ENCODE assay signal across 8 cellular contexts in genomic region chr12:53500776-53501614, GRCh38. TPM values are rescaled to one million over a fixed set of nuclear protein-coding genes. Genes with fewer than 3 reads are reported as not detected.
A peak's percentile ranks its signal among the peaks of the same experiment; 100 is the strongest.
DNase-seq lines count a peak whose midpoint lies in the region; ATAC-seq and TF ChIP-seq lines count a peak whose summit lies in the region.

A gene with protein sequence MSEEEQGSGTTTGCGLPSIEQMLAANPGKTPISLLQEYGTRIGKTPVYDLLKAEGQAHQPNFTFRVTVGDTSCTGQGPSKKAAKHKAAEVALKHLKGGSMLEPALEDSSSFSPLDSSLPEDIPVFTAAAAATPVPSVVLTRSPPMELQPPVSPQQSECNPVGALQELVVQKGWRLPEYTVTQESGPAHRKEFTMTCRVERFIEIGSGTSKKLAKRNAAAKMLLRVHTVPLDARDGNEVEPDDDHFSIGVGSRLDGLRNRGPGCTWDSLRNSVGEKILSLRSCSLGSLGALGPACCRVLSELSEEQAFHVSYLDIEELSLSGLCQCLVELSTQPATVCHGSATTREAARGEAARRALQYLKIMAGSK (plus strand): TSS chr12:53501283. CDS start chr12:53501409, 126 bp downstream.

- H3K36me3 Mint-ChIP-seq in activated naive CD8-positive, alpha-beta T cell, result no peaks in the 10 kb centered on the region

- peaks cover 65% of the 10 kb centered on the region for H3K4me1 ChIP-seq in testis

- DNase-seq in GM10248 (ENCODE audit: extremely low spot score) (peak; percentile 96), NCI-H1105 (lab: John Stamatoyannopoulos, UW) (peak; percentile 90), SKM-1 treated with dmso at 0.1 percent for 144 hours (lab: John Stamatoyannopoulos, UW; ENCODE audit: unreplicated experiment) (peak; percentile 87), glomerular visceral epithelial cell (ENCODE audit: extremely low spot score) (peak; percentile 99), omental fat pad (ENCODE audit: low spot score) (peak; percentile 91), testis (peak; percentile 99)

- CTCF ChIA-PET in GM10248 (lab: Yijun Ruan, JAX), result interaction anchor here (0.6 to 5.8 kb wide), 18 partner anchors 9 to 453 kb away, joined by 3 to 43 read pairs (median 3); partner anchors contain the start of genes AAAS, ATP5MC2 and NPFF

- no peak for TF ChIP-seq CTCF in GM10248 (IDR thresholded peaks at IDR 0.05; ENCODE audit: control extremely low read depth, extremely low read depth, low read depth, missing control alignments)
- TF ChIP-seq CTCF in omental fat pad (IDR thresholded peaks at IDR 0.05), result no peak
- TF ChIP-seq CTCF in testis (IDR thresholded peaks at IDR 0.05), result peak in 1 of 3 experiments; percentile 7

- H3K9me3 ChIP-seq in testis, result no peaks in the 10 kb centered on the region

- peak; percentile 67 for ATAC-seq in HG02623 (IDR thresholded peaks at IDR 0.05; ENCODE audit: unreplicated experiment)
- ATAC-seq in omental fat pad (ENCODE audit: low FRiP score), result peak; percentile 78

- H3K4me3 Mint-ChIP-seq in activated naive CD8-positive, alpha-beta T cell, result peak within 1 kb of the TSS; percentile 96

- no peaks in the 10 kb centered on the region for H3K27me3 Mint-ChIP-seq in activated naive CD8-positive, alpha-beta T cell

- 0% methylated on average over 10 to 73 of the region's 74 CpGs for WGBS in testis, 2 donors

- no peaks in the 10 kb centered on the region for H3K36me3 ChIP-seq in testis (ENCODE audit: low read depth, missing control alignments)

- H3K27ac ChIP-seq in testis, result peak within 1 kb of the TSS; percentile 97 to 98

- H3K27me3 ChIP-seq in testis, result no peaks in the 10 kb centered on the region

- H3K9me3 Mint-ChIP-seq in activated naive CD8-positive, alpha-beta T cell (ENCODE audit: low read depth), result no peaks in the 10 kb centered on the region

- intact Hi-C loops in testis (cut with DNase I; ENCODE audit: low total_unique reads), result loop anchor here (10.0 kb wide), 2 partner anchors 46 to 176 kb away; partner anchors contain the start of genes AAAS and PCBP2

- H3K27ac Mint-ChIP-seq in activated naive CD8-positive, alpha-beta T cell, result peak within 1 kb of the TSS; percentile 97

- POLR2A ChIA-PET in GM10248 (lab: Yijun Ruan, JAX), result interaction anchor here (0.5 to 2.0 kb wide), 19 partner anchors 9 to 1774 kb away, joined by 3 to 10 read pairs (median 3); partner anchors contain the start of genes AAAS, CBX5, EIF4B and HNRNPA1

- peak within 1 kb of the TSS; percentile 73 to 86 for H3K4me3 ChIP-seq in testis

- no peak for TF ChIP-seq POLR2A in testis (IDR thresholded peaks at IDR 0.05)

- H3K4me1 Mint-ChIP-seq in activated naive CD8-positive, alpha-beta T cell (ENCODE audit: low read depth), result peaks cover 34% of the 10 kb centered on the region

RNA-seq across cellular contexts. Expression of the gene that starts here (rescaled TPM):
- total RNA-seq in omental fat pad, result 10 to 100 TPM; 19.6 to 26.0 (median 22.3) TPM
- total RNA-seq in testis, result 10 to 100 TPM; 67.6 to 73.1 TPM
- polyA plus RNA-seq in testis (ENCODE audit: insufficient read depth, low read depth, low replicate concordance), result 37.8 TPM

Comparison
In these comparisons a context has a peak if more than half of its experiments do, and no peak if none do; other contexts are left out.
1. Peak in every context shown above with its lines: DNase-seq, ATAC-seq, H3K4me3 ChIP-seq and H3K27ac ChIP-seq.